ENCODE assay signal across 16 cellular contexts in the genomic region with DNA sequence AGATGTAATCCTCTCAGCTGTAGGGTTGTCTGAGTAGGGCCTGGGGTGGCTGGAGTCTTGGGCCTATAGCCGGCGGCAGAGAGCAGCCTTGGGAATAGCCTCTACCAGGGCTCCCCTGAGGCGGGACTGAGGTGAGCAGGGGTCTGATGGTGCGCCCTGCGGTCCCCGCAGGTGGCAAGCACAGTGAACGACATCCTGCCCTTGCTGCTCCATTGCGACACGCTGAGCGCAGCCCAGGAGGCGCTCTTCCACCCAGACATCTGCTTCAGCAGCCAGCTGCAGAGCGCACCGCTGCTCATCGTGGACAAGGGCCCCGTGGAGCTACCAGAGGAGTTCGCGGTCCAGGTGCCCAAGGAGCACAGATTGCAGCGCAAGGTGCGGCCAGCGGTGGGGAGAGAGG.
DNase-seq lines count a peak whose midpoint lies in the region; ATAC-seq, FAIRE-seq and TF ChIP-seq lines count a peak whose summit lies in the region.
"Had no signal": no experiment of that assay in that cellular context is flagged by ENCODE, and none has a peak within 500 bp of the region (broad histone marks: within the 10 kb centered on the region; RNA-seq: fewer than 3 reads in every experiment).

No MANE protein-coding gene starts in this region.

- TF ChIP-seq CTCF in GM12874 (IDR thresholded peaks at IDR 0.05; ENCODE audit: insufficient read depth, low read depth, low read length) (0 out of 2 replicates have a peak, but pooled peaks have one; percentile 14), mucosa of descending colon (IDR thresholded peaks at IDR 0.05) (peak; percentile 8), A673 (conservative IDR thresholded peaks at IDR 0.05; ENCODE audit: low read depth, low read length) (no peak)

- no peak overlapping the region for H3K27ac ChIP-seq in A673 (ENCODE audit: low read depth, low read length, poor library complexity, severe bottlenecking)
- H3K27ac ChIP-seq: adrenal gland, foreskin keratinocyte, PC-9 had no signal

- H3K4me3 ChIP-seq in mucosa of descending colon (no peak overlapping the region), A673 (ENCODE audit: low read depth, low read length, poor library complexity, severe bottlenecking) (no peak overlapping the region)
- H3K4me3 ChIP-seq: adrenal gland, PC-9 had no signal

- CTCF ChIA-PET in A673 (lab: Charles Lee), result no interaction called here

- FAIRE-seq in GM12892 (lab: Jason Lieb, UNC), result no peak

- no peak for TF ChIP-seq POLR2A in GM12892 (IDR thresholded peaks at IDR 0.05; ENCODE audit: low read depth, low read length)

- H3K9me3 ChIP-seq in mucosa of descending colon (no peaks in the 10 kb centered on the region), A673 (ENCODE audit: low read depth, low read length, poor library complexity, severe bottlenecking) (no peaks in the 10 kb centered on the region)
- H3K9me3 ChIP-seq: adrenal gland had no signal

- POLR2A ChIA-PET in A673 (lab: Charles Lee; ENCODE audit: low non-redundant PET), result no interaction called here

- BruUV-seq in A673 (replicated peaks; lab: Mats Ljungman, UMichigan), result no TSS peak

- peak; percentile 74 for ATAC-seq in mucosa of descending colon
- no peak for ATAC-seq in GM19397 (IDR thresholded peaks at IDR 0.05; ENCODE audit: unreplicated experiment)
- ATAC-seq: activated CD8-positive, alpha-beta T cell treated with anti-CD3 and anti-CD28 coated beads for 36 hours; foreskin keratinocyte had no signal

- peaks cover 6% of the 10 kb centered on the region for H3K4me1 ChIP-seq in mucosa of descending colon (ENCODE audit: low read depth)
- H3K4me1 ChIP-seq in A673 (ENCODE audit: insufficient read depth, low read length, poor library complexity, severe bottlenecking), result no peaks in the 10 kb centered on the region
- H3K4me1 ChIP-seq: adrenal gland had no signal

- no peaks in the 10 kb centered on the region for H3K27me3 ChIP-seq in A673 (replicated peaks; ENCODE audit: insufficient read depth, low read depth, low read length, poor library complexity)
- H3K27me3 ChIP-seq: adrenal gland, foreskin keratinocyte had no signal

- intact Hi-C loops in mucosa of descending colon (cut with DNase I, micrococcal nuclease), result no loop called here
- intact Hi-C loops in A673 (cut with micrococcal nuclease; ENCODE audit: unreplicated experiment), result no loop called here

- DNase-seq in NAMALWA (ENCODE audit: low spot score) (peak; percentile 1), iPS DF 4.7 (ENCODE audit: extremely low read depth, low spot score) (peak; percentile 46), mucosa of descending colon (peak in 2 of 3 donors; percentile 62 to 66), GM12892 (ENCODE audit: insufficient read length) (no peak), A673 (ENCODE audit: low spot score) (no peak)
- DNase-seq in activated T-cell treated with anti-CD3 and anti-CD28 coated beads, Interleukin-2, amount 50 U/mL, for 48 hours, result no peak
- DNase-seq: activated CD8-positive, alpha-beta T cell treated with anti-CD3 and anti-CD28 coated beads for 36 hours; foreskin keratinocyte; GF-D8; HFFc6; NCI-H187 treated with DMSO at 0.1 percent for 48 hours; NCI-H526; PC-9 had no signal

- H3K36me3 ChIP-seq in mucosa of descending colon (ENCODE audit: low read depth), result no peaks in the 10 kb centered on the region
- H3K36me3 ChIP-seq in A673 (ENCODE audit: insufficient read depth, low read length, poor library complexity, severe bottlenecking), result no peaks in the 10 kb centered on the region
- H3K36me3 ChIP-seq: adrenal gland had no signal

Comparison
In these comparisons a context has a peak if more than half of its experiments do, and no peak if none do; other contexts are left out.
1. DNase-seq: peak in NAMALWA (single experiment), iPS DF 4.7 (single experiment) and mucosa of descending colon (2 of 3); none in activated T-cell treated with anti-CD3 and anti-CD28 coated beads, Interleukin-2, amount 50 U/mL, for 48 hours (0 of 2), GM12892 (single experiment) and A673 (single experiment).